In genomic region chr10:73772280-73773151, GRCh38 we compare ENCODE assay signal across 1 cellular context.
TF ChIP-seq lines count a peak whose summit lies in the region.

No MANE protein-coding gene starts in this region.

TF ChIP-seq in HepG2, 621 proteins besides CTCF, POLR2A, EP300 and RAD21 (continued from another document and continues in another):
- peak; percentile 98 for TF ChIP-seq AGO2 (optimal IDR thresholded peaks at IDR 0.05; ENCODE audit: low read depth, low read length)
- no peak for TF ChIP-seq ARID5B (CRISPR knock-in tag; IDR thresholded peaks at IDR 0.05)
- TF ChIP-seq, protein P1, sequence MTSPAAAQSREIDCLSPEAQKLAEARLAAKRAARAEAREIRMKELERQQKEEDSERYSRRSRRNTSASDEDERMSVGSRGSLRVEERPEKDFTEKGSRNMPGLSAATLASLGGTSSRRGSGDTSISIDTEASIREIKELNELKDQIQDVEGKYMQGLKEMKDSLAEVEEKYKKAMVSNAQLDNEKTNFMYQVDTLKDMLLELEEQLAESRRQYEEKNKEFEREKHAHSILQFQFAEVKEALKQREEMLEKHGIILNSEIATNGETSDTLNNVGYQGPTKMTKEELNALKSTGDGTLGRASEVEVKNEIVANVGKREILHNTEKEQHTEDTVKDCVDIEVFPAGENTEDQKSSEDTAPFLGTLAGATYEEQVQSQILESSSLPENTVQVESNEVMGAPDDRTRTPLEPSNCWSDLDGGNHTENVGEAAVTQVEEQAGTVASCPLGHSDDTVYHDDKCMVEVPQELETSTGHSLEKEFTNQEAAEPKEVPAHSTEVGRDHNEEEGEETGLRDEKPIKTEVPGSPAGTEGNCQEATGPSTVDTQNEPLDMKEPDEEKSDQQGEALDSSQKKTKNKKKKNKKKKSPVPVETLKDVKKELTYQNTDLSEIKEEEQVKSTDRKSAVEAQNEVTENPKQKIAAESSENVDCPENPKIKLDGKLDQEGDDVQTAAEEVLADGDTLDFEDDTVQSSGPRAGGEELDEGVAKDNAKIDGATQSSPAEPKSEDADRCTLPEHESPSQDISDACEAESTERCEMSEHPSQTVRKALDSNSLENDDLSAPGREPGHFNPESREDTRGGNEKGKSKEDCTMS (CRISPR knock-in tag; conservative IDR thresholded peaks at IDR 0.05), result no peak
- no peak for TF ChIP-seq RFX1 (IDR thresholded peaks at IDR 0.05)
- peak; percentile 43; the same call in 1 of the 2 replicates for TF ChIP-seq DMAP1 (CRISPR knock-in tag; IDR thresholded peaks at IDR 0.05)
- TF ChIP-seq ZNF264 (CRISPR knock-in tag; IDR thresholded peaks at IDR 0.05), result no peak
- no peak for TF ChIP-seq MED13 (CRISPR knock-in tag; IDR thresholded peaks at IDR 0.05)
- TF ChIP-seq ZNF503 (CRISPR knock-in tag; IDR thresholded peaks at IDR 0.05), result peak; percentile 46; the same call in 1 of the 2 replicates
- TF ChIP-seq MBNL3 (CRISPR knock-in tag; conservative IDR thresholded peaks at IDR 0.05), result no peak
- no peak for TF ChIP-seq ZSCAN12 (CRISPR knock-in tag; IDR thresholded peaks at IDR 0.05)
- peak; percentile 72 for TF ChIP-seq ZBTB2 (CRISPR knock-in tag; IDR thresholded peaks at IDR 0.05; ENCODE audit: low read depth)
- TF ChIP-seq SNAPC2 (CRISPR knock-in tag; IDR thresholded peaks at IDR 0.05), result 0 out of 2 replicates have a peak, but pooled peaks have one; percentile 12
- no peak for TF ChIP-seq SYNCRIP (IDR thresholded peaks at IDR 0.05; ENCODE audit: insufficient read depth, low read depth, low read length)
- TF ChIP-seq KDM4B (CRISPR knock-in tag; IDR thresholded peaks at IDR 0.05), result no peak
- TF ChIP-seq, protein P2, sequence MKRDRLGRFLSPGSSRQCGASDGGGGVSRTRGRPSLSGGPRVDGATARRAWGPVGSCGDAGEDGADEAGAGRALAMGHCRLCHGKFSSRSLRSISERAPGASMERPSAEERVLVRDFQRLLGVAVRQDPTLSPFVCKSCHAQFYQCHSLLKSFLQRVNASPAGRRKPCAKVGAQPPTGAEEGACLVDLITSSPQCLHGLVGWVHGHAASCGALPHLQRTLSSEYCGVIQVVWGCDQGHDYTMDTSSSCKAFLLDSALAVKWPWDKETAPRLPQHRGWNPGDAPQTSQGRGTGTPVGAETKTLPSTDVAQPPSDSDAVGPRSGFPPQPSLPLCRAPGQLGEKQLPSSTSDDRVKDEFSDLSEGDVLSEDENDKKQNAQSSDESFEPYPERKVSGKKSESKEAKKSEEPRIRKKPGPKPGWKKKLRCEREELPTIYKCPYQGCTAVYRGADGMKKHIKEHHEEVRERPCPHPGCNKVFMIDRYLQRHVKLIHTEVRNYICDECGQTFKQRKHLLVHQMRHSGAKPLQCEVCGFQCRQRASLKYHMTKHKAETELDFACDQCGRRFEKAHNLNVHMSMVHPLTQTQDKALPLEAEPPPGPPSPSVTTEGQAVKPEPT (CRISPR knock-in tag; IDR thresholded peaks at IDR 0.05; ENCODE audit: low read depth), result no peak
- no peak for TF ChIP-seq PHB2 (IDR thresholded peaks at IDR 0.05; ENCODE audit: partially characterized antibody)
- peak; percentile 80 for TF ChIP-seq ZIK1 (CRISPR knock-in tag; IDR thresholded peaks at IDR 0.05; ENCODE audit: borderline replicate concordance, low read depth)
- 0 out of 2 replicates have a peak, but pooled peaks have one; percentile 43 for TF ChIP-seq ZNF260 (CRISPR knock-in tag; IDR thresholded peaks at IDR 0.05; ENCODE audit: borderline replicate concordance, low read depth)
- TF ChIP-seq SMYD3 (CRISPR knock-in tag; IDR thresholded peaks at IDR 0.05), result no peak
- peak; percentile 36; the same call in 1 of the 2 replicates for TF ChIP-seq ZMYM4 (CRISPR knock-in tag; IDR thresholded peaks at IDR 0.05)
- TF ChIP-seq ONECUT2 (CRISPR knock-in tag; IDR thresholded peaks at IDR 0.05), result no peak
- TF ChIP-seq, protein P3, sequence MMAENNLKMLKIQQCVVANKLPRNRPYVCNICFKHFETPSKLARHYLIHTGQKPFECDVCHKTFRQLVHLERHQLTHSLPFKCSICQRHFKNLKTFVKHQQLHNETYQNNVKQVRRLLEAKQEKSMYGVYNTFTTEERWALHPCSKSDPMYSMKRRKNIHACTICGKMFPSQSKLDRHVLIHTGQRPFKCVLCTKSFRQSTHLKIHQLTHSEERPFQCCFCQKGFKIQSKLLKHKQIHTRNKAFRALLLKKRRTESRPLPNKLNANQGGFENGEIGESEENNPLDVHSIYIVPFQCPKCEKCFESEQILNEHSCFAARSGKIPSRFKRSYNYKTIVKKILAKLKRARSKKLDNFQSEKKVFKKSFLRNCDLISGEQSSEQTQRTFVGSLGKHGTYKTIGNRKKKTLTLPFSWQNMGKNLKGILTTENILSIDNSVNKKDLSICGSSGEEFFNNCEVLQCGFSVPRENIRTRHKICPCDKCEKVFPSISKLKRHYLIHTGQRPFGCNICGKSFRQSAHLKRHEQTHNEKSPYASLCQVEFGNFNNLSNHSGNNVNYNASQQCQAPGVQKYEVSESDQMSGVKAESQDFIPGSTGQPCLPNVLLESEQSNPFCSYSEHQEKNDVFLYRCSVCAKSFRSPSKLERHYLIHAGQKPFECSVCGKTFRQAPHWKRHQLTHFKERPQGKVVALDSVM (CRISPR knock-in tag; IDR thresholded peaks at IDR 0.05), result peak; percentile 60
- no peak for TF ChIP-seq ZNF616 (CRISPR knock-in tag; IDR thresholded peaks at IDR 0.05; ENCODE audit: low read depth)
- TF ChIP-seq ZNF337 (CRISPR knock-in tag; IDR thresholded peaks at IDR 0.05; ENCODE audit: borderline replicate concordance, low read depth), result peak; percentile 67; the same call in 1 of the 2 replicates
- peak; percentile 85 for TF ChIP-seq AGO1 (IDR thresholded peaks at IDR 0.05; ENCODE audit: low read depth, low read length, poor library complexity, severe bottlenecking)
- 0 out of 2 replicates have a peak, but pooled peaks have one; percentile 23 for TF ChIP-seq CEBPG (CRISPR knock-in tag; IDR thresholded peaks at IDR 0.05)
- no peak for TF ChIP-seq TBL1XR1 (IDR thresholded peaks at IDR 0.05; ENCODE audit: borderline replicate concordance, low read length, partially characterized antibody)
- TF ChIP-seq ZNF713 (CRISPR knock-in tag; IDR thresholded peaks at IDR 0.05), result no peak
- TF ChIP-seq ZMAT3 (CRISPR knock-in tag; conservative IDR thresholded peaks at IDR 0.05), result no peak
- TF ChIP-seq, protein P4, sequence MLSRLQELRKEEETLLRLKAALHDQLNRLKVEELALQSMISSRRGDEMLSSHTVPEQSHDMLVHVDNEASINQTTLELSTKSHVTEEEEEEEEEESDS (CRISPR knock-in tag; IDR thresholded peaks at IDR 0.05; ENCODE audit: borderline replicate concordance), result no peak
- TF ChIP-seq ZNF335 (CRISPR knock-in tag; IDR thresholded peaks at IDR 0.05), result 0 out of 2 replicates have a peak, but pooled peaks have one; percentile 42
- TF ChIP-seq FOSL2 (CRISPR knock-in tag; IDR thresholded peaks at IDR 0.05), result 0 out of 2 replicates have a peak, but pooled peaks have one; percentile 10
- TF ChIP-seq, protein P5, sequence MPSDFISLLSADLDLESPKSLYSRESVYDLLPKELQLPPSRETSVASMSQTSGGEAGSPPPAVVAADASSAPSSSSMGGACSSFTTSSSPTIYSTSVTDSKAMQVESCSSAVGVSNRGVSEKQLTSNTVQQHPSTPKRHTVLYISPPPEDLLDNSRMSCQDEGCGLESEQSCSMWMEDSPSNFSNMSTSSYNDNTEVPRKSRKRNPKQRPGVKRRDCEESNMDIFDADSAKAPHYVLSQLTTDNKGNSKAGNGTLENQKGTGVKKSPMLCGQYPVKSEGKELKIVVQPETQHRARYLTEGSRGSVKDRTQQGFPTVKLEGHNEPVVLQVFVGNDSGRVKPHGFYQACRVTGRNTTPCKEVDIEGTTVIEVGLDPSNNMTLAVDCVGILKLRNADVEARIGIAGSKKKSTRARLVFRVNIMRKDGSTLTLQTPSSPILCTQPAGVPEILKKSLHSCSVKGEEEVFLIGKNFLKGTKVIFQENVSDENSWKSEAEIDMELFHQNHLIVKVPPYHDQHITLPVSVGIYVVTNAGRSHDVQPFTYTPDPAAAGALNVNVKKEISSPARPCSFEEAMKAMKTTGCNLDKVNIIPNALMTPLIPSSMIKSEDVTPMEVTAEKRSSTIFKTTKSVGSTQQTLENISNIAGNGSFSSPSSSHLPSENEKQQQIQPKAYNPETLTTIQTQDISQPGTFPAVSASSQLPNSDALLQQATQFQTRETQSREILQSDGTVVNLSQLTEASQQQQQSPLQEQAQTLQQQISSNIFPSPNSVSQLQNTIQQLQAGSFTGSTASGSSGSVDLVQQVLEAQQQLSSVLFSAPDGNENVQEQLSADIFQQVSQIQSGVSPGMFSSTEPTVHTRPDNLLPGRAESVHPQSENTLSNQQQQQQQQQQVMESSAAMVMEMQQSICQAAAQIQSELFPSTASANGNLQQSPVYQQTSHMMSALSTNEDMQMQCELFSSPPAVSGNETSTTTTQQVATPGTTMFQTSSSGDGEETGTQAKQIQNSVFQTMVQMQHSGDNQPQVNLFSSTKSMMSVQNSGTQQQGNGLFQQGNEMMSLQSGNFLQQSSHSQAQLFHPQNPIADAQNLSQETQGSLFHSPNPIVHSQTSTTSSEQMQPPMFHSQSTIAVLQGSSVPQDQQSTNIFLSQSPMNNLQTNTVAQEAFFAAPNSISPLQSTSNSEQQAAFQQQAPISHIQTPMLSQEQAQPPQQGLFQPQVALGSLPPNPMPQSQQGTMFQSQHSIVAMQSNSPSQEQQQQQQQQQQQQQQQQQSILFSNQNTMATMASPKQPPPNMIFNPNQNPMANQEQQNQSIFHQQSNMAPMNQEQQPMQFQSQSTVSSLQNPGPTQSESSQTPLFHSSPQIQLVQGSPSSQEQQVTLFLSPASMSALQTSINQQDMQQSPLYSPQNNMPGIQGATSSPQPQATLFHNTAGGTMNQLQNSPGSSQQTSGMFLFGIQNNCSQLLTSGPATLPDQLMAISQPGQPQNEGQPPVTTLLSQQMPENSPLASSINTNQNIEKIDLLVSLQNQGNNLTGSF (CRISPR knock-in tag; IDR thresholded peaks at IDR 0.05), result 0 out of 2 replicates have a peak, but pooled peaks have one; percentile 18
- 0 out of 2 replicates have a peak, but pooled peaks have one; percentile 39 for TF ChIP-seq ZNF205 (CRISPR knock-in tag; IDR thresholded peaks at IDR 0.05)
- TF ChIP-seq ZSCAN21 (CRISPR knock-in tag; IDR thresholded peaks at IDR 0.05; ENCODE audit: borderline replicate concordance), result 0 out of 2 replicates have a peak, but pooled peaks have one; percentile 52
- TF ChIP-seq ZNF629 (CRISPR knock-in tag; conservative IDR thresholded peaks at IDR 0.05), result 0 out of 2 replicates have a peak, but pooled peaks have one; percentile 5
- TF ChIP-seq EHMT2 (IDR thresholded peaks at IDR 0.05; ENCODE audit: borderline replicate concordance, low read depth, low read length), result no peak
- 0 out of 2 replicates have a peak, but pooled peaks have one; percentile 25 for TF ChIP-seq ZSCAN25 (CRISPR knock-in tag; IDR thresholded peaks at IDR 0.05)
- TF ChIP-seq ZNF841 (CRISPR knock-in tag; IDR thresholded peaks at IDR 0.05; ENCODE audit: borderline replicate concordance), result no peak
- TF ChIP-seq ZNF577 (CRISPR knock-in tag; IDR thresholded peaks at IDR 0.05; ENCODE audit: borderline replicate concordance, low read depth), result no peak
- 0 out of 2 replicates have a peak, but pooled peaks have one; percentile 60 for TF ChIP-seq ZNF709 (CRISPR knock-in tag; IDR thresholded peaks at IDR 0.05)
- TF ChIP-seq ZNF460 (CRISPR knock-in tag; IDR thresholded peaks at IDR 0.05; ENCODE audit: borderline replicate concordance), result no peak
- peak; percentile 11; the same call in 1 of the 2 replicates for TF ChIP-seq ELF3 (CRISPR knock-in tag; IDR thresholded peaks at IDR 0.05)
- TF ChIP-seq ZNF883 (CRISPR knock-in tag; IDR thresholded peaks at IDR 0.05; ENCODE audit: not compliant biosample characterization), result no peak
- no peak for TF ChIP-seq NFKBIZ (CRISPR knock-in tag; IDR thresholded peaks at IDR 0.05)
- TF ChIP-seq ZNF3 (CRISPR knock-in tag; IDR thresholded peaks at IDR 0.05), result no peak
- peak; percentile 50 for TF ChIP-seq HDAC1 (CRISPR knock-in tag; IDR thresholded peaks at IDR 0.05)
